ENCODE assay signal across 8 cellular contexts in the genomic region with DNA sequence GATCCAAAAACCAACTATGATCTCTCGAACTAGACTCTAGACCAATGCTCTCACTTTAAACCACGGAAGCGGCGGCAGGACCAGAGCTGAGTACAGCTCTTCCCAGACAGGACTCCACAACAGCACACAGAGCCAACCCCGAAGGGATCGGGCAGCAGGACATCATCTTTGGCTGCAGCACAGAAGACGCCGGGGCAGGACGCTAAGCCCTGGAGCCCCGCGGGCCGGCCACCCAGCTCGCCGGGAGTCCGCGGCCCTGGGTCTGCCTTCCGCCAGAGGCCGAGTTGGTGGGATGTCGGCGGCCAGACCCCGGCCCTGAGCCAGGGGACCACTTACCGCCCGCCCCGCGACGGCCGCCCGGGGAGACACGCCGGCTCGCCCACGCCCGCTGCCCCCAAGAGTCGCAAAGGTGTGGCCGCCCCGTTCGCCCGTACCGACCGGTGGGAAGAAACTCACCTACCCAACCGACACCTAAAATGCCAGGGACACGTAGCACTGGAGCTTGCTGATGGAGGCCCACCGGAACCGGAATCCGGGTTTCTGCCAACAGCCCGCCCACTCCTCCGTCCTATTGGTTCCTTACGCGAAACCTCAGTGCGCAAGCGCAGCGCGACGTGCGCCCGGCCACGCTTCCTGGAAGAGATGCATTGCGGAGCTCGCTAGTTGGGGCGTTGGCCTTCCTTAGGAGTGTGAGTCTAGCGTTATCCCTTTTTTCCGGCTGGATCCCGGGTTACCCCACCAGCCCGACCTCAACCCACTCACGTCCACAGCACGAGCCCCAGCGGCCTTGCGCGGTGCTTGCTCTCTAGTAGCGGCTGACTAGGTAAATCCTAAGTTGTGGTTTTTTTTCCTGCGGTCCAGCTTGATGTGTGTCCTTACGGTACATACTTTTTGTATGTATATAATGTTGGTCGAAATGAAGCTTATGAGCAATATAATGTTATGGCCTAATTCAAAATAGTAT. TPM values are rescaled to one million over a fixed set of nuclear protein-coding genes. Genes with fewer than 3 reads are reported as not detected.
DNase-seq lines count a peak whose midpoint lies in the region; ATAC-seq and TF ChIP-seq lines count a peak whose summit lies in the region.

SEC61G (minus strand) TSS at position 510 of the 964 bp plus-strand sequence. CDS start 1,623 bp downstream, outside the sequence.

- WGBS in liver: under 1% methylated on average over 73 of the region's 73 CpGs

- CTCF ChIA-PET in activated CD4-positive, alpha-beta memory T cell treated with anti-CD3 and anti-CD28 coated beads for 36 hours (lab: Charles Lee): interaction anchor here (0.6 to 2.8 kb wide), 7 partner anchors 10 to 496 kb away, joined by 3 to 31 read pairs (median 3); no protein-coding TSS in a partner anchor

- H3K27ac ChIP-seq in dorsolateral prefrontal cortex: peak within 1 kb of the TSS in 56 of 59 donors; percentile 48 to 95 (median 86)
- H3K27ac ChIP-seq in liver (ENCODE audit: low read depth in 1 of 2, low read length in 2 of 2): peak within 1 kb of the TSS; percentile 89 to 95

- H3K36me3 Mint-ChIP-seq in activated CD4-positive, alpha-beta memory T cell treated with anti-CD3 and anti-CD28 coated beads for 36 hours: peaks cover 18% of the 10 kb centered on the region

- peak within 1 kb of the TSS; percentile 97 to 98 for H3K9ac ChIP-seq in liver (ENCODE audit: low read depth in 1 of 2, low read length in 2 of 2)

- TF ChIP-seq CTCF in dorsolateral prefrontal cortex (IDR thresholded peaks at IDR 0.05 in 54 of 56, conservative IDR thresholded peaks at IDR 0.05 in 2 of 56; ENCODE audit: low read depth in 1 of 56, partially characterized antibody in 56 of 56): peak in 34 of 56 donors; percentile 2 to 56 (median 28)
- TF ChIP-seq CTCF in liver (IDR thresholded peaks at IDR 0.05; ENCODE audit: low read depth, low read length, missing input control): no peak

- no peak for TF ChIP-seq RAD21 in liver (IDR thresholded peaks at IDR 0.05)

- H3K4me1 ChIP-seq in liver (ENCODE audit: control insufficient read depth in 4 of 4, insufficient read depth in 4 of 4, low read length in 3 of 4): peaks cover 4 to 11% (median 9%) of the 10 kb centered on the region in 4 donors

- H3K36me3 ChIP-seq in liver (ENCODE audit: control insufficient read depth in 4 of 4, insufficient read depth in 3 of 4, low read depth in 1 of 4, low read length in 3 of 4): peaks cover 0 to 14% (median 6%) of the 10 kb centered on the region in 4 donors

- ATAC-seq in GM19438 (IDR thresholded peaks at IDR 0.05; ENCODE audit: low read depth, unreplicated experiment): peak; percentile 91
- peak; percentile 82 for ATAC-seq in HG03575 (IDR thresholded peaks at IDR 0.05; ENCODE audit: extremely low read depth, insufficient number of reproducible peaks, low FRiP score, unreplicated experiment)

- H3K9me3 ChIP-seq in liver (ENCODE audit: control insufficient read depth in 4 of 4, low read length in 3 of 4): no peaks in the 10 kb centered on the region

- H3K4me3 Mint-ChIP-seq in activated CD4-positive, alpha-beta memory T cell treated with anti-CD3 and anti-CD28 coated beads for 36 hours: peak within 1 kb of the TSS; percentile 100

- H3K27me3 ChIP-seq in dorsolateral prefrontal cortex (no peaks in the 10 kb centered on the region), liver (ENCODE audit: control insufficient read depth in 4 of 4, insufficient read depth in 4 of 4, low read length in 3 of 4) (no peaks in the 10 kb centered on the region)

- POLR2A ChIA-PET in activated CD4-positive, alpha-beta memory T cell treated with anti-CD3 and anti-CD28 coated beads for 36 hours (lab: Charles Lee): interaction anchor here (0.6 to 1.8 kb wide), 11 partner anchors 8 to 1347 kb away, joined by 3 to 14 read pairs (median 3); partner anchors contain the start of genes CHCHD2 and LANCL2

- H3K27ac Mint-ChIP-seq in activated CD4-positive, alpha-beta memory T cell treated with anti-CD3 and anti-CD28 coated beads for 36 hours: peak within 1 kb of the TSS; percentile 94

- H3K4me1 Mint-ChIP-seq in activated CD4-positive, alpha-beta memory T cell treated with anti-CD3 and anti-CD28 coated beads for 36 hours (ENCODE audit: low read depth): peaks cover 24% of the 10 kb centered on the region

- intact Hi-C loops in activated CD4-positive, alpha-beta memory T cell treated with anti-CD3 and anti-CD28 coated beads for 36 hours (cut with micrococcal nuclease): loop anchor here (1.0 to 10.0 kb wide), 8 partner anchors 15 to 1348 kb away; partner anchors contain the start of genes CHCHD2 and MRPS17
- intact Hi-C loops in dorsolateral prefrontal cortex (cut with DNase I): loop anchor here (2.0 to 5.0 kb wide), 2 partner anchors 608 kb away; partner anchors contain the start of gene LANCL2 (in 1 of the 2)

- peaks cover 5% of the 10 kb centered on the region for H3K27me3 Mint-ChIP-seq in activated CD4-positive, alpha-beta memory T cell treated with anti-CD3 and anti-CD28 coated beads for 36 hours

- H3K9me3 Mint-ChIP-seq in activated CD4-positive, alpha-beta memory T cell treated with anti-CD3 and anti-CD28 coated beads for 36 hours: no peaks in the 10 kb centered on the region

- peak within 1 kb of the TSS; percentile 67 to 100 (median 93) for H3K4me3 ChIP-seq in dorsolateral prefrontal cortex
- H3K4me3 ChIP-seq in liver (ENCODE audit: low read depth in 1 of 3, low read length in 3 of 3): peak within 1 kb of the TSS; percentile 81 to 96 (median 85)

- DNase-seq in CD1c-positive myeloid dendritic cell (ENCODE audit: extremely low spot score): peak; percentile 99
- peak; percentile 82 for DNase-seq in NCI-H82 treated with DMSO at 0.1 percent for 48 hours (lab: John Stamatoyannopoulos, UW; ENCODE audit: unreplicated experiment)
- DNase-seq in activated CD4-positive, alpha-beta memory T cell treated with anti-CD3 and anti-CD28 coated beads for 36 hours: peak; percentile 97
- DNase-seq in dorsolateral prefrontal cortex: peak; percentile 94 to 99 (median 96)
- DNase-seq in stimulated activated CD4-positive, alpha-beta T cell treated with anti-CD3 and anti-CD28 coated beads, Interleukin-4, amount 100 ng/mL, for 24 hours: peak; percentile 98

TF ChIP-seq in liver, 16 proteins besides CTCF, POLR2A, EP300 and RAD21 (continues in another document):
- TF ChIP-seq HNF4A (conservative IDR thresholded peaks at IDR 0.05) (no peak), ZBTB33 (IDR thresholded peaks at IDR 0.05) (no peak), SP1 (IDR thresholded peaks at IDR 0.05) (peak; percentile 31), RXRA (IDR thresholded peaks at IDR 0.05) (peak in 1 of 2 donors; percentile 50), JUND (IDR thresholded peaks at IDR 0.05) (no peak), GABPA (IDR thresholded peaks at IDR 0.05 in 1 of 2, conservative IDR thresholded peaks at IDR 0.05 in 1 of 2) (peak; percentile 84 to 96), EGR1 (IDR thresholded peaks at IDR 0.05; ENCODE audit: low read depth in 2 of 2) (peak; percentile 87 to 88), HNF4G (IDR thresholded peaks at IDR 0.05) (no peak), MAX (IDR thresholded peaks at IDR 0.05) (peak; percentile 78), REST (IDR thresholded peaks at IDR 0.05) (peak; percentile 76), NR2F2 (IDR thresholded peaks at IDR 0.05) (no peak)

RNA-seq across cellular contexts. Expression of gene SEC61G, which starts in this region (rescaled TPM):
- 100 to 1,000 TPM; 171 to 177 TPM for total RNA-seq in activated CD4-positive, alpha-beta memory T cell treated with anti-CD3 and anti-CD28 coated beads for 36 hours
- 10 to 100 TPM; 21.1 to 66.9 (median 42.4) TPM for total RNA-seq in dorsolateral prefrontal cortex
- total RNA-seq in liver: 100 to 1,000 TPM in 1 of 2 donors, 10 to 100 TPM in 1; 57.0 to 329 TPM
- 100 to 1,000 TPM; 179 to 276 TPM for polyA plus RNA-seq in liver

Comparison
In these comparisons a context has a peak if more than half of its experiments do, and no peak if none do; other contexts are left out.
1. Peak in every context shown above with its lines: DNase-seq, ATAC-seq, H3K4me3 ChIP-seq and H3K27ac ChIP-seq.